24 cellular contexts compared by ENCODE assay signal in the genomic region with DNA sequence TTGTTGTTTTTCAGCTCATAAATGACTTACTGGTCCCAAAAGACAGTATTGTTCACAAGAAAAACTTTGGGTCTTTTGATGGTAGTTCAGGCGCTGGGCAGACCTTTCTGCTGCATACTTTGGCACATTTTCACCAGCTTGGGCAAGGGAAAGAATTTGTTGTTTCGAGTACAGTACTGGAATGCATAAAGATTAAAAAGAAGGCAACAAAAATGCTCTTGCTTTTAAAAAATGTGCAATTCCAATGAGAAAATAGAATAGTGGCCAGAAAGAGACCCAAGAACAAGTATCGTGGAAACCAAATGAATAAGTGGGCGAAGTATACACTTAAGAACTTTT. TPM values are rescaled to one million over a fixed set of nuclear protein-coding genes. Genes with fewer than 3 reads are reported as not detected.
DNase-seq lines count a peak whose midpoint lies in the region; ATAC-seq and TF ChIP-seq lines count a peak whose summit lies in the region.
"Had no signal": no experiment of that assay in that cellular context is flagged by ENCODE, and none has a peak within 500 bp of the region (broad histone marks: within the 10 kb centered on the region; RNA-seq: fewer than 3 reads in every experiment).

No MANE protein-coding gene starts in this region.

- H4K20me1 ChIP-seq in GM23248 (ENCODE audit: insufficient read depth) (no peaks in the 10 kb centered on the region), MM.1S (ENCODE audit: insufficient read depth, low read length) (no peaks in the 10 kb centered on the region)

- WGBS in GM23248 (ENCODE audit: low coverage in 1 of 2, low lambda C conversion rate in 2 of 2, missing lambda C conversion rate in 2 of 2), 2 experiments: 51 to 57% methylated on average over 4 of the region's 4 CpGs

- H3K27me3 ChIP-seq in GM23248 (replicated peaks; ENCODE audit: insufficient read depth) (no peaks in the 10 kb centered on the region), MM.1S (replicated peaks; ENCODE audit: insufficient read depth, low read length) (no peaks in the 10 kb centered on the region)

- H3K4me2 ChIP-seq in GM23248 (ENCODE audit: unreplicated experiment) (no peak overlapping the region), MM.1S (ENCODE audit: low read depth, low read length) (no peak overlapping the region)

- H3K4me3 ChIP-seq in GM23248: no peak overlapping the region
- no peak overlapping the region for H3K4me3 ChIP-seq in MM.1S (ENCODE audit: low read length)
- H3K4me3 ChIP-seq: GM12878, SK-N-MC had no signal

- no peak overlapping the region for H3K9ac ChIP-seq in GM23248
- no peak overlapping the region for H3K9ac ChIP-seq in MM.1S (ENCODE audit: low read length)

- no peak overlapping the region for H3K4me3 Mint-ChIP-seq in chondrocyte (ENCODE audit: unreplicated experiment)
- H3K4me3 Mint-ChIP-seq: CD4-positive, CD25-positive, alpha-beta regulatory T cell had no signal

- in situ Hi-C loops in GM23248 (cut with MboI): loop anchor here (25.0 kb wide), 1 partner anchor 1212 kb away; no protein-coding TSS in a partner anchor

- H3F3A ChIP-seq in GM23248 (ENCODE audit: insufficient read depth): no peaks in the 10 kb centered on the region
- H3F3A ChIP-seq in MM.1S (ENCODE audit: insufficient read depth, low read length): no peaks in the 10 kb centered on the region

- ATAC-seq in omental fat pad (ENCODE audit: low FRiP score) (peak; percentile 41), GM21526 (IDR thresholded peaks at IDR 0.05; ENCODE audit: low FRiP score, unreplicated experiment) (no peak), HG03432 (IDR thresholded peaks at IDR 0.05; ENCODE audit: unreplicated experiment) (no peak)
- ATAC-seq: GM12878 had no signal

- TF ChIP-seq CTCF in chondrocyte (IDR thresholded peaks at IDR 0.05) (no peak), omental fat pad (IDR thresholded peaks at IDR 0.05) (no peak), MM.1S (IDR thresholded peaks at IDR 0.05; ENCODE audit: low read length) (no peak)

- H2AFZ ChIP-seq in GM23248: no peak overlapping the region
- H2AFZ ChIP-seq in MM.1S (ENCODE audit: low read length): no peak overlapping the region

- peaks cover 21% of the 10 kb centered on the region for H3K4me1 Mint-ChIP-seq in chondrocyte (ENCODE audit: low read depth)

- H3K27me3 Mint-ChIP-seq in chondrocyte (ENCODE audit: low read depth): no peaks in the 10 kb centered on the region

- H3K9me2 ChIP-seq in GM23248 (ENCODE audit: insufficient read depth) (no peaks in the 10 kb centered on the region), MM.1S (replicated peaks; ENCODE audit: insufficient read depth, low read length) (no peaks in the 10 kb centered on the region)

- H3K79me2 ChIP-seq in GM23248 (ENCODE audit: insufficient read depth): no peaks in the 10 kb centered on the region
- H3K79me2 ChIP-seq in MM.1S (ENCODE audit: low read length): no peaks in the 10 kb centered on the region

- H3K36me3 ChIP-seq in GM23248 (ENCODE audit: low read depth) (no peaks in the 10 kb centered on the region), MM.1S (replicated peaks; ENCODE audit: insufficient read depth, low read length) (no peaks in the 10 kb centered on the region)

- DNase-seq in GM23248: peak; percentile 44
- no peak for DNase-seq in chondrocyte (ENCODE audit: low spot score)
- no peak for DNase-seq in omental fat pad (ENCODE audit: low spot score)
- DNase-seq in MM.1S: no peak
- no peak for DNase-seq in NCI-H345 treated with DMSO at 0.1 percent for 48 hours (lab: John Stamatoyannopoulos, UW; ENCODE audit: unreplicated experiment)
- DNase-seq: CD4-positive, CD25-positive, alpha-beta regulatory T cell; DMS53; Kasumi-1; MV-4-11; NCI-H1105; NCI-H1436 treated with DMSO at 0.1 percent for 48 hours; NCI-H187 treated with DMSO at 0.1 percent for 48 hours; NCI-H2171 treated with DMSO at 0.1 percent for 48 hours; NCI-H345; NCI-H524; NCI-H748 treated with DMSO at 0.1 percent for 48 hours; SIG-M5; SW 1271 had no signal

- H3K9me3 ChIP-seq in GM23248 (ENCODE audit: low read depth): no peaks in the 10 kb centered on the region
- H3K9me3 ChIP-seq in MM.1S (replicated peaks; ENCODE audit: insufficient read depth, low read length): no peaks in the 10 kb centered on the region

- H3K4me1 ChIP-seq in GM23248 (ENCODE audit: insufficient read depth) (peaks cover 11% of the 10 kb centered on the region; the same call in 1 of the 2 replicates), MM.1S (ENCODE audit: low read length) (no peaks in the 10 kb centered on the region)

- no peaks in the 10 kb centered on the region for H3K9me3 Mint-ChIP-seq in chondrocyte (ENCODE audit: low read depth)
- H3K9me3 Mint-ChIP-seq: CD4-positive, CD25-positive, alpha-beta regulatory T cell had no signal

- no peaks in the 10 kb centered on the region for H3K36me3 Mint-ChIP-seq in chondrocyte (ENCODE audit: low read depth)

- peak overlapping the region; percentile 82 for H3K27ac Mint-ChIP-seq in chondrocyte (ENCODE audit: unreplicated experiment)
- H3K27ac Mint-ChIP-seq: CD4-positive, CD25-positive, alpha-beta regulatory T cell had no signal

- no peak overlapping the region for H3K27ac ChIP-seq in GM23248
- H3K27ac ChIP-seq in MM.1S (ENCODE audit: low read length): no peak overlapping the region
- H3K27ac ChIP-seq: SK-N-MC had no signal

RNA-seq across cellular contexts. Expression of a gene that starts 56.0 kb away (rescaled TPM):
- not detected in 2 replicates for total RNA-seq in GM23248 (2014; rRNA removed; shearing (Covaris generic))
- 0.08 TPM in 1 of 2 replicates, not detected in the other for polyA plus RNA-seq in GM23248 (2016; fragmentation: Nextera tagmentation; extraction: Ambion mirVana)
- 0.08 to 0.24 TPM (median 0.17 TPM) in 3 replicates for total RNA-seq in chondrocyte
- 1 to 10 TPM in 2 of 4 donors, under 1 TPM in 2; 0.37 to 6.2 (median 1.6) TPM for total RNA-seq in omental fat pad
- total RNA-seq: A673; CD4-positive, CD25-positive, alpha-beta regulatory T cell; HT-29 had no signal
- polyA plus RNA-seq: CD4-positive, CD25-positive, alpha-beta regulatory T cell had no signal
